ENCODE assay signal across 8 cellular contexts in genomic region chr11:36478700-36479329, GRCh38. TPM values are rescaled to one million over a fixed set of nuclear protein-coding genes. Genes with fewer than 3 reads are reported as not detected.
DNase-seq lines count a peak whose midpoint lies in the region; FAIRE-seq and TF ChIP-seq lines count a peak whose summit lies in the region.

No MANE protein-coding gene starts in this region.

- H3K4me3 ChIP-seq in LNCaP clone FGC (ENCODE audit: low read depth, low read length), result no peak overlapping the region

- DNase-seq in NCI-H524 (lab: John Stamatoyannopoulos, UW), result peak; percentile 49 to 84
- DNase-seq in NCI-H524 treated with DMSO at 0.1 percent for 48 hours (lab: John Stamatoyannopoulos, UW), result no peak
- DNase-seq in LNCaP clone FGC (ENCODE audit: low read depth), result peak; percentile 36
- DNase-seq in SHP77 treated with DMSO at 0.1 percent for 48 hours (lab: John Stamatoyannopoulos, UW), result peak; percentile 3
- peak; percentile 54 for DNase-seq in mucosa of gallbladder (ENCODE audit: low spot score)
- no peak for DNase-seq in amniotic stem cell (lab: John Stamatoyannopoulos, UW)
- DNase-seq in activated CD8-positive, alpha-beta memory T cell treated with anti-CD3 and anti-CD28 coated beads, Interleukin-2, amount 50 U/mL, for 48 hours, result no peak

- TF ChIP-seq CTCF in LNCaP clone FGC (IDR thresholded peaks at IDR 0.05; ENCODE audit: control insufficient read depth, extremely low read depth, insufficient read depth), result peak; percentile 73

- FAIRE-seq in endometrium (lab: Jason Lieb, UNC), result peak; percentile 78

RNA-seq across cellular contexts. Expression of gene TRAF6, which starts 31.3 kb away (rescaled TPM):
- total RNA-seq in mucosa of gallbladder, result 16.8 TPM

Comparison
In these comparisons a context has a peak if more than half of its experiments do, and no peak if none do; other contexts are left out.
1. DNase-seq: peak in NCI-H524 (2 of 2), LNCaP clone FGC (single experiment), SHP77 treated with DMSO at 0.1 percent for 48 hours (single experiment) and mucosa of gallbladder (single experiment); none in NCI-H524 treated with DMSO at 0.1 percent for 48 hours (single experiment), amniotic stem cell (single experiment) and activated CD8-positive, alpha-beta memory T cell treated with anti-CD3 and anti-CD28 coated beads, Interleukin-2, amount 50 U/mL, for 48 hours (single experiment).